In genomic region chr20:50295345-50295744, GRCh38 we compare ENCODE assay signal across 19 cellular contexts.
DNase-seq lines count a peak whose midpoint lies in the region; ATAC-seq and TF ChIP-seq lines count a peak whose summit lies in the region.
"Had no signal": no experiment of that assay in that cellular context is flagged by ENCODE, and none has a peak within 500 bp of the region (broad histone marks: within the 10 kb centered on the region; RNA-seq: fewer than 3 reads in every experiment).

No MANE protein-coding gene starts in this region.

- H3K4me3 ChIP-seq in BLaER1 (no peak overlapping the region), PC-3 (ENCODE audit: low read length) (no peak overlapping the region), right lobe of liver (no peak overlapping the region), smooth muscle cell (no peak overlapping the region)
- H3K4me3 ChIP-seq: Peyer's patch, SK-N-MC had no signal

- WGBS in right lobe of liver (ENCODE audit: insufficient coverage, low coverage, low lambda C conversion rate, missing lambda C conversion rate) = 40% methylated on average over 2 of the region's 5 CpGs
- WGBS in smooth muscle cell (ENCODE audit: low lambda C conversion rate) = 91% methylated on average over 5 of the region's 5 CpGs

- no peaks in the 10 kb centered on the region for H3K9me3 ChIP-seq in BLaER1
- H3K9me3 ChIP-seq in PC-3 (ENCODE audit: low read length) = no peaks in the 10 kb centered on the region
- H3K9me3 ChIP-seq in right lobe of liver = no peaks in the 10 kb centered on the region
- H3K9me3 ChIP-seq in smooth muscle cell (replicated peaks; ENCODE audit: low read depth) = no peaks in the 10 kb centered on the region
- H3K9me3 ChIP-seq: Caco-2, Peyer's patch had no signal

- no peaks in the 10 kb centered on the region for H3K9me2 ChIP-seq in PC-3 (replicated peaks; ENCODE audit: low read length)

- BruUV-seq in PC-3 (replicated peaks; lab: Mats Ljungman, UMichigan) = no TSS peak

- peak overlapping the region; percentile 79 for H3K4me2 ChIP-seq in BLaER1
- H3K4me2 ChIP-seq in PC-3 (ENCODE audit: low read length) = no peak overlapping the region
- H3K4me2 ChIP-seq in smooth muscle cell = no peak overlapping the region

- H3F3A ChIP-seq in PC-3 (ENCODE audit: low read length, unreplicated experiment) (no peaks in the 10 kb centered on the region), smooth muscle cell (ENCODE audit: low read depth) (peaks cover 7% of the 10 kb centered on the region)

- CTCF ChIA-PET in PC-3 (lab: Charles Lee) = no interaction called here

- peak; percentile 47 for DNase-seq in PC-3
- no peak for DNase-seq in right lobe of liver
- DNase-seq in smooth muscle cell (lab: John Stamatoyannopoulos, UW; ENCODE audit: unreplicated experiment) = no peak
- DNase-seq in HUDEP-2 (lab: John Stamatoyannopoulos, UW; ENCODE audit: unreplicated experiment in 76 of 76) = no peak
- DNase-seq in COLO829 (ENCODE audit: low spot score) = no peak
- DNase-seq in UCSD-AML1 (lab: John Stamatoyannopoulos, UW; ENCODE audit: unreplicated experiment) = no peak
- no peak for DNase-seq in NCI-H1105 (lab: John Stamatoyannopoulos, UW)
- DNase-seq: activated CD4-positive, CD25-positive, alpha-beta regulatory T cell treated with anti-CD3 and anti-CD28 coated beads, Interleukin-2, amount 50 U/mL, for 72 hours; activated CD8-positive, alpha-beta memory T cell treated with anti-CD3 and anti-CD28 coated beads, Interleukin-2, amount 10 ng/mL, durations not matched to agents 7 days and 5 days; activated effector memory CD4-positive, alpha-beta T cell treated with Interleukin-2 at 50 U/mL for 16 hours; Caco-2; effector memory CD8-positive, alpha-beta T cell; islet precursor cell; Kasumi-1; Peyer's patch; stimulated activated naive CD4-positive, alpha-beta T cell treated with Interleukin-2 at 50 U/mL for 16 hours; T1000 had no signal

- no peak for TF ChIP-seq POLR2A in right lobe of liver (IDR thresholded peaks at IDR 0.05)

- H3K36me3 ChIP-seq in BLaER1 (no peaks in the 10 kb centered on the region), PC-3 (ENCODE audit: low read depth, low read length) (no peaks in the 10 kb centered on the region), right lobe of liver (no peaks in the 10 kb centered on the region), smooth muscle cell (ENCODE audit: low read depth) (no peaks in the 10 kb centered on the region)
- H3K36me3 ChIP-seq: Peyer's patch had no signal

- POLR2A ChIA-PET in PC-3 (lab: Charles Lee; ENCODE audit: unreplicated experiment) = no interaction called here

- TF ChIP-seq CTCF in PC-3 (conservative IDR thresholded peaks at IDR 0.05; ENCODE audit: low read depth, low read length) (no peak), right lobe of liver (IDR thresholded peaks at IDR 0.05) (no peak), smooth muscle cell (IDR thresholded peaks at IDR 0.05; ENCODE audit: borderline replicate concordance, insufficient read depth, poor library complexity, severe bottlenecking) (no peak)

- intact Hi-C loops in PC-3 (cut with micrococcal nuclease) = no loop called here
- intact Hi-C loops in right lobe of liver (cut with DNase I) = no loop called here

- no peak overlapping the region for H3K27ac ChIP-seq in BLaER1
- no peak overlapping the region for H3K27ac ChIP-seq in PC-3 (ENCODE audit: low read length)
- peak overlapping the region; percentile 37 to 97 (median 48) for H3K27ac ChIP-seq in right lobe of liver
- H3K27ac ChIP-seq in smooth muscle cell (ENCODE audit: low read depth) = peak overlapping the region; percentile 49
- H3K27ac ChIP-seq: SK-N-MC had no signal

- H3K4me1 ChIP-seq in BLaER1 (peaks cover 50% of the 10 kb centered on the region), PC-3 (ENCODE audit: insufficient read depth, low read length) (peaks cover 19% of the 10 kb centered on the region), right lobe of liver (peaks cover 0 to 53% (median 19%) of the 10 kb centered on the region in 4 donors), smooth muscle cell (ENCODE audit: low read depth) (no peaks in the 10 kb centered on the region)

- no peaks in the 10 kb centered on the region for H3K79me2 ChIP-seq in PC-3 (ENCODE audit: low read length)
- H3K79me2 ChIP-seq in smooth muscle cell (ENCODE audit: low read depth) = no peaks in the 10 kb centered on the region

- ATAC-seq in PC-3 (no peak), right lobe of liver (no peak)
- ATAC-seq: activated CD8-positive, alpha-beta memory T cell treated with anti-CD3 and anti-CD28 coated beads, Interleukin-2, amount 10 ng/mL, durations not matched to agents 7 days and 5 days; effector memory CD8-positive, alpha-beta T cell had no signal

- H4K20me1 ChIP-seq in BLaER1 (peaks cover 39% of the 10 kb centered on the region; the same call in 1 of the 2 replicates), PC-3 (ENCODE audit: low read length) (no peaks in the 10 kb centered on the region), smooth muscle cell (ENCODE audit: low read depth) (no peaks in the 10 kb centered on the region)

- H3K9ac ChIP-seq in BLaER1 = no peak overlapping the region
- H3K9ac ChIP-seq in PC-3 (ENCODE audit: low read length) = no peak overlapping the region
- no peak overlapping the region for H3K9ac ChIP-seq in smooth muscle cell (ENCODE audit: low read depth)

- H2AFZ ChIP-seq in PC-3 (ENCODE audit: low read length) = no peak overlapping the region
- no peak overlapping the region for H2AFZ ChIP-seq in smooth muscle cell (ENCODE audit: low read depth)

- 0 out of 2 replicates have a peak, but pooled peaks cover 3% of the 10 kb centered on the region for H3K27me3 ChIP-seq in BLaER1
- no peaks in the 10 kb centered on the region for H3K27me3 ChIP-seq in PC-3 (ENCODE audit: low read length)
- no peaks in the 10 kb centered on the region for H3K27me3 ChIP-seq in right lobe of liver
- no peaks in the 10 kb centered on the region for H3K27me3 ChIP-seq in smooth muscle cell (ENCODE audit: low read depth)
- H3K27me3 ChIP-seq: Peyer's patch had no signal

Comparison
In these comparisons a context has a peak if more than half of its experiments do, and no peak if none do; other contexts are left out.
1. H3K27ac ChIP-seq: peak in right lobe of liver (3 of 3) and smooth muscle cell (single experiment); none in BLaER1 (single experiment) and PC-3 (single experiment).